In genomic region chr10:28215930-28216329, GRCh38 we compare ENCODE assay signal across 21 cellular contexts.
DNase-seq lines count a peak whose midpoint lies in the region; ATAC-seq and TF ChIP-seq lines count a peak whose summit lies in the region.
"Had no signal": no experiment of that assay in that cellular context is flagged by ENCODE, and none has a peak within 500 bp of the region (broad histone marks: within the 10 kb centered on the region; RNA-seq: fewer than 3 reads in every experiment).

No MANE protein-coding gene starts in this region.

- TF ChIP-seq CTCF in WTC11 (IDR thresholded peaks at IDR 0.05) (no peak), mucosa of descending colon (IDR thresholded peaks at IDR 0.05) (no peak)

- POLR2A ChIA-PET in WTC11 (lab: Charles Lee): no interaction called here

- CTCF ChIA-PET in WTC11 (lab: Charles Lee): interaction anchor here (1.1 kb wide), 1 partner anchor 26 kb away, joined by 4 read pairs; no protein-coding TSS in a partner anchor

- ATAC-seq in WTC11 (no peak), mucosa of descending colon (peak; percentile 94), HG02885 (IDR thresholded peaks at IDR 0.05; ENCODE audit: poor library complexity, unreplicated experiment) (no peak)
- ATAC-seq: natural killer cell had no signal

- H3K4me1 ChIP-seq in mucosa of descending colon (ENCODE audit: low read depth): peaks cover 11% of the 10 kb centered on the region
- H3K4me1 ChIP-seq: Peyer's patch had no signal

- intact Hi-C loops in mucosa of descending colon (cut with DNase I, micrococcal nuclease): no loop called here

- 0 out of 2 replicates have a peak overlapping the region, but pooled peaks have one; percentile 30 for H3K27ac Mint-ChIP-seq in WTC11
- H3K27ac Mint-ChIP-seq: natural killer cell; stimulated activated naive CD8-positive, alpha-beta T cell treated with anti-CD3 and anti-CD28 coated beads, Interleukin-15, Interleukin-2, amounts not matched to agents 100 ng/mL and 50 ng/mL, for 24 hours had no signal

- no peak overlapping the region for H3K4me3 ChIP-seq in mucosa of descending colon
- H3K4me3 ChIP-seq: BLaER1, Peyer's patch had no signal

- no peaks in the 10 kb centered on the region for H3K9me3 ChIP-seq in mucosa of descending colon
- H3K9me3 ChIP-seq: Peyer's patch had no signal

- no peaks in the 10 kb centered on the region for H3K36me3 ChIP-seq in mucosa of descending colon (ENCODE audit: low read depth)
- H3K36me3 ChIP-seq: Peyer's patch had no signal

- no peaks in the 10 kb centered on the region; the same call in 1 of the 2 replicates for H3K9me3 Mint-ChIP-seq in WTC11
- H3K9me3 Mint-ChIP-seq: natural killer cell; stimulated activated naive CD8-positive, alpha-beta T cell treated with anti-CD3 and anti-CD28 coated beads, Interleukin-15, Interleukin-2, amounts not matched to agents 100 ng/mL and 50 ng/mL, for 24 hours had no signal

- H3K4me1 Mint-ChIP-seq in WTC11: peaks cover 62% of the 10 kb centered on the region

- H3K36me3 Mint-ChIP-seq in WTC11: no peaks in the 10 kb centered on the region
- H3K36me3 Mint-ChIP-seq: natural killer cell had no signal

- no peak overlapping the region for H3K4me3 Mint-ChIP-seq in WTC11
- H3K4me3 Mint-ChIP-seq: natural killer cell; stimulated activated naive CD8-positive, alpha-beta T cell treated with anti-CD3 and anti-CD28 coated beads, Interleukin-15, Interleukin-2, amounts not matched to agents 100 ng/mL and 50 ng/mL, for 24 hours had no signal

- DNase-seq in A172 (ENCODE audit: low spot score) (peak; percentile 65), DMS53 (lab: John Stamatoyannopoulos, UW) (peak; percentile 70), WTC11 (ENCODE audit: low spot score) (no peak), mucosa of descending colon (peak in 2 of 3 donors; percentile 73 to 75), NCI-H2081 treated with DMSO at 0.1 percent for 48 hours (lab: John Stamatoyannopoulos, UW) (no peak), HPDE6-E6E7 (ENCODE audit: extremely low spot score) (no peak)
- DNase-seq: activated CD8-positive, alpha-beta memory T cell treated with anti-CD3 and anti-CD28 coated beads for 24 hours; activated effector memory CD4-positive, alpha-beta T cell treated with Interleukin-2 at 50 U/mL for 16 hours; cerebellar nuclear complex; DMS79 treated with DMSO at 0.1 percent for 48 hours; midbrain; natural killer cell; NCI-H1092 treated with DMSO at 0.1 percent for 48 hours; NCI-H187; NCI-H526; occipital lobe; SIG-M5 had no signal

- H3K27me3 Mint-ChIP-seq in WTC11 (ENCODE audit: low read depth): no peaks in the 10 kb centered on the region
- H3K27me3 Mint-ChIP-seq: stimulated activated naive CD8-positive, alpha-beta T cell treated with anti-CD3 and anti-CD28 coated beads, Interleukin-15, Interleukin-2, amounts not matched to agents 100 ng/mL and 50 ng/mL, for 24 hours had no signal

TF ChIP-seq in WTC11, 78 proteins besides CTCF, POLR2A, EP300 and RAD21:
- no peak for TF ChIP-seq NR3C1 (CRISPR knock-in tag; conservative IDR thresholded peaks at IDR 0.05; ENCODE audit: low read depth)
- TF ChIP-seq ZNF219 (CRISPR knock-in tag; IDR thresholded peaks at IDR 0.05; ENCODE audit: borderline replicate concordance): no peak
- TF ChIP-seq, protein P1, sequence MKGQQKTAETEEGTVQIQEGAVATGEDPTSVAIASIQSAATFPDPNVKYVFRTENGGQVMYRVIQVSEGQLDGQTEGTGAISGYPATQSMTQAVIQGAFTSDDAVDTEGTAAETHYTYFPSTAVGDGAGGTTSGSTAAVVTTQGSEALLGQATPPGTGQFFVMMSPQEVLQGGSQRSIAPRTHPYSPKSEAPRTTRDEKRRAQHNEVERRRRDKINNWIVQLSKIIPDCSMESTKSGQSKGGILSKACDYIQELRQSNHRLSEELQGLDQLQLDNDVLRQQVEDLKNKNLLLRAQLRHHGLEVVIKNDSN (CRISPR knock-in tag; IDR thresholded peaks at IDR 0.05): no peak
- no peak for TF ChIP-seq E2F1 (CRISPR knock-in tag; IDR thresholded peaks at IDR 0.05)
- TF ChIP-seq ZNF121 (CRISPR knock-in tag; IDR thresholded peaks at IDR 0.05): peak; percentile 93
- no peak for TF ChIP-seq TEAD4 (CRISPR knock-in tag; IDR thresholded peaks at IDR 0.05)
- TF ChIP-seq ZNF532 (CRISPR knock-in tag; IDR thresholded peaks at IDR 0.05; ENCODE audit: borderline replicate concordance): no peak
- no peak for TF ChIP-seq CREM (CRISPR knock-in tag; IDR thresholded peaks at IDR 0.05)
- TF ChIP-seq FOXJ3 (CRISPR knock-in tag; IDR thresholded peaks at IDR 0.05; ENCODE audit: borderline replicate concordance): no peak

Comparison
In these comparisons a context has a peak if more than half of its experiments do, and no peak if none do; other contexts are left out.
1. DNase-seq: peak in A172 (single experiment), DMS53 (single experiment) and mucosa of descending colon (2 of 3); none in WTC11 (single experiment), NCI-H2081 treated with DMSO at 0.1 percent for 48 hours (single experiment) and HPDE6-E6E7 (single experiment).